ENCODE assay signal across 11 cellular contexts in genomic region chr3:42810706-42811105, GRCh38. TPM values are rescaled to one million over a fixed set of nuclear protein-coding genes. Genes with fewer than 3 reads are reported as not detected.
A peak's percentile ranks its signal among the peaks of the same experiment; 100 is the strongest.
DNase-seq lines count a peak whose midpoint lies in the region; ATAC-seq, FAIRE-seq and TF ChIP-seq lines count a peak whose summit lies in the region.
"Not testable (repeated sequence)": the region's sequence is repeated elsewhere in the genome, so short reads cannot be mapped to it uniquely, and the experiment has no call there.
"Had no signal": no experiment of that assay in that cellular context is flagged by ENCODE, and none has a peak within 500 bp of the region (broad histone marks: within the 10 kb centered on the region; RNA-seq: fewer than 3 reads in every experiment).

No MANE protein-coding gene starts in this region.

- H3K9me1 ChIP-seq in K562 (ENCODE audit: control insufficient read depth, insufficient read depth, low read length) = not testable (repeated sequence)

- H3K79me2 ChIP-seq in K562 (ENCODE audit: control insufficient read depth, insufficient read depth, low read length); HepG2 (ENCODE audit: insufficient read depth, low read length); smooth muscle cell (ENCODE audit: low read depth): not testable (repeated sequence)

- not testable (repeated sequence) for ATAC-seq in K562, HepG2

- WGBS in K562 (ENCODE audit: insufficient coverage, low coverage, missing lambda C conversion rate) = 85% methylated on average over 10 of the region's 10 CpGs
- 86% methylated on average over 10 of the region's 10 CpGs for WGBS in HepG2 (ENCODE audit: low lambda C conversion rate)
- 75% methylated on average over 10 of the region's 10 CpGs for WGBS in smooth muscle cell (ENCODE audit: low lambda C conversion rate)

- not testable (repeated sequence) for H3K4me2 ChIP-seq in K562 (ENCODE audit: insufficient read depth, low read length); HepG2 (ENCODE audit: low read depth, low read length)
- H3K4me2 ChIP-seq in smooth muscle cell = peak overlapping the region; percentile 23

- H3K27ac ChIP-seq in K562 (ENCODE audit: extremely low read depth, low read depth, low read length); HepG2 (ENCODE audit: extremely low read length, insufficient read depth, low read length): not testable (repeated sequence)
- H3K27ac ChIP-seq in epithelial cell of prostate = peak overlapping the region; percentile 58
- H3K27ac ChIP-seq in mucosa of rectum (ENCODE audit: low read depth in 2 of 2, low read length in 2 of 2) = peak overlapping the region; percentile 80 to 91
- peak overlapping the region; percentile 70 for H3K27ac ChIP-seq in smooth muscle cell (ENCODE audit: low read depth)

- H2AFZ ChIP-seq in K562 (ENCODE audit: low read depth, low read length) = peak overlapping the region; percentile 93
- not testable (repeated sequence) for H2AFZ ChIP-seq in HepG2 (ENCODE audit: low read length); smooth muscle cell (ENCODE audit: low read depth)

- TF ChIP-seq CTCF in K562 (IDR thresholded peaks at IDR 0.05 in 2 of 3, conservative IDR thresholded peaks at IDR 0.05 in 1 of 3; ENCODE audit: insufficient read depth in 2 of 3, low read depth in 1 of 3, low read length in 3 of 3); HepG2 (CRISPR knock-in tag; IDR thresholded peaks at IDR 0.05); smooth muscle cell (IDR thresholded peaks at IDR 0.05; ENCODE audit: borderline replicate concordance, insufficient read depth, poor library complexity, severe bottlenecking): not testable (repeated sequence)

- H3F3A ChIP-seq in smooth muscle cell (ENCODE audit: low read depth) = not testable (repeated sequence)

- POLR2A ChIA-PET in K562 (lab: Yijun Ruan, JAX); HepG2 (lab: Yijun Ruan, JAX): not testable (repeated sequence)

- H3K27me3 ChIP-seq in K562 (ENCODE audit: control insufficient read depth in 2 of 2, insufficient read depth in 2 of 2, low read length in 2 of 2); HepG2 (ENCODE audit: control insufficient read depth in 1 of 2, insufficient read depth in 2 of 2, low read length in 2 of 2); mucosa of rectum (ENCODE audit: control insufficient read depth in 2 of 2, insufficient read depth in 2 of 2, low read length in 2 of 2); smooth muscle cell (ENCODE audit: low read depth): not testable (repeated sequence)

- not testable (repeated sequence) for TF ChIP-seq EP300 in K562 (IDR thresholded peaks at IDR 0.05; ENCODE audit: low read length); HepG2 (IDR thresholded peaks at IDR 0.05; ENCODE audit: low read depth in 2 of 2, low read length in 2 of 2); HepG2 (CRISPR knock-in tag; IDR thresholded peaks at IDR 0.05; ENCODE audit: borderline replicate concordance)

- not testable (repeated sequence) for H4K20me1 ChIP-seq in K562 (replicated peaks; ENCODE audit: control insufficient read depth, insufficient read depth, low read length); HepG2 (ENCODE audit: insufficient read depth, low read length); smooth muscle cell (ENCODE audit: low read depth)

- in situ Hi-C loops in K562 (cut with MboI); HepG2 (cut with HindIII; ENCODE audit: extremely low pct_ligation_motif_present, low pct_unique_long_range_greater_than_20kb): not testable (repeated sequence)

- H3K9me3 ChIP-seq in K562 (replicated peaks; ENCODE audit: control insufficient read depth, insufficient read depth, low read depth, low read length); HepG2 (ENCODE audit: low read length); mucosa of rectum (ENCODE audit: control insufficient read depth in 2 of 2, low read length in 2 of 2); smooth muscle cell (replicated peaks; ENCODE audit: low read depth): not testable (repeated sequence)

- BruUV-seq in K562 (replicated peaks; lab: Mats Ljungman, UMichigan); HepG2 (replicated peaks; lab: Mats Ljungman, UMichigan): not testable (repeated sequence)

- FAIRE-seq in K562 (lab: Jason Lieb, UNC); HepG2 (lab: Jason Lieb, UNC): not testable (repeated sequence)

- not testable (repeated sequence) for TF ChIP-seq RAD21 in K562 (CRISPR knock-in tag; conservative IDR thresholded peaks at IDR 0.05 in 1 of 2, IDR thresholded peaks at IDR 0.05 in 1 of 2); HepG2 (CRISPR knock-in tag; IDR thresholded peaks at IDR 0.05)

- CTCF ChIA-PET in K562 (lab: Yijun Ruan, JAX; ENCODE audit: low intra/inter-chr PET ratio); HepG2 (lab: Yijun Ruan, JAX; ENCODE audit: low intra/inter-chr PET ratio, low total read pairs): not testable (repeated sequence)

- not testable (repeated sequence) for TF ChIP-seq POLR2A in K562 (conservative IDR thresholded peaks at IDR 0.05); HepG2 (IDR thresholded peaks at IDR 0.05; ENCODE audit: insufficient read depth in 1 of 2, low read depth in 2 of 2, low read length in 2 of 2)

- not testable (repeated sequence) for H3K9ac ChIP-seq in K562 (ENCODE audit: insufficient read depth in 1 of 2, low read depth in 2 of 2, low read length in 2 of 2); HepG2 (ENCODE audit: insufficient read depth, low read depth, low read length)
- H3K9ac ChIP-seq in mucosa of rectum (ENCODE audit: low read depth in 1 of 2, low read length in 2 of 2) = peak overlapping the region in 1 of 2 donors; percentile 32
- H3K9ac ChIP-seq in smooth muscle cell (ENCODE audit: low read depth) = peak overlapping the region; percentile 30

- not testable (repeated sequence) for H3K36me3 ChIP-seq in K562 (ENCODE audit: control insufficient read depth, insufficient read depth, low read length); HepG2 (replicated peaks in 1 of 2; ENCODE audit: control insufficient read depth in 1 of 2, insufficient read depth in 2 of 2, low read length in 2 of 2); mucosa of rectum (ENCODE audit: control insufficient read depth in 2 of 2, insufficient read depth in 2 of 2, low read length in 2 of 2); smooth muscle cell (ENCODE audit: low read depth)

- H3K4me1 ChIP-seq in K562 (replicated peaks in 1 of 2; ENCODE audit: control insufficient read depth in 2 of 2, insufficient read depth in 2 of 2, low read length in 2 of 2) (peaks cover 4 to 20% of the 10 kb centered on the region in 2 experiments; a peak in 4 of 5 replicates), HepG2 (ENCODE audit: insufficient read depth, low read length) (peaks cover 60% of the 10 kb centered on the region), mucosa of rectum (ENCODE audit: control insufficient read depth in 2 of 2, insufficient read depth in 2 of 2, low read length in 2 of 2) (peaks cover 18 to 42% of the 10 kb centered on the region in 2 donors)
- H3K4me1 ChIP-seq in smooth muscle cell (ENCODE audit: low read depth) = not testable (repeated sequence)

- H3K4me3 ChIP-seq in K562; HepG2 (replicated peaks in 1 of 3; ENCODE audit: insufficient read depth in 1 of 3, low read depth in 2 of 3, low read length in 3 of 3); mucosa of rectum (ENCODE audit: low read length in 2 of 2); smooth muscle cell: not testable (repeated sequence)

- intact Hi-C loops in K562 (cut with micrococcal nuclease); HepG2 (cut with micrococcal nuclease; ENCODE audit: unreplicated experiment): not testable (repeated sequence)

- DNase-seq in ELF-1 (ENCODE audit: low read depth, low spot score) (peak; percentile 53), islet precursor cell (peak; percentile 73)
- DNase-seq in K562 (ENCODE audit: extremely low read depth in 1 of 4, low spot score in 3 of 4); epithelial cell of prostate (ENCODE audit: low read depth, low spot score); HepG2 (ENCODE audit: low spot score); smooth muscle cell (lab: John Stamatoyannopoulos, UW; ENCODE audit: unreplicated experiment): not testable (repeated sequence)

RNA-seq across cellular contexts. Expression of gene ACKR2, which starts 1.5 kb away (rescaled TPM):
- total RNA-seq in K562 (2011; cell fraction: chromatin; rRNA removed; ENCODE audit: low replicate concordance) = 2.1 and 2.5 TPM in 2 replicates
- total RNA-seq in K562 (2011; cell fraction: nucleolus; rRNA removed) = 1.7 and 2.2 TPM in 2 replicates
- total RNA-seq in K562 (2011; cell fraction: nucleoplasm; rRNA removed) = 1.5 and 3.8 TPM in 2 replicates
- 0.08 and 0.32 TPM in 2 replicates for total RNA-seq in K562 (2014; rRNA removed)
- total RNA-seq in K562 (2014; rRNA removed; fragmentation: Illumina TruSeq; extraction: Trizol) = 0.29 TPM in 2 replicates
- 0.15 TPM in 1 of 2 replicates, not detected in the other for total RNA-seq in K562 (2015; rRNA removed; fragmentation: Illumina TruSeq; extraction: Trizol)
- total RNA-seq in K562 (2021) = 0.69 and 0.85 TPM in 2 replicates
- 0.57 and 0.74 TPM in 2 replicates for polyA plus RNA-seq in K562 (2011; rRNA removed)
- polyA plus RNA-seq in K562 (2011; cell fraction: cytosol; rRNA removed) = 0.25 and 0.41 TPM in 2 replicates
- polyA plus RNA-seq in K562 (2011; cell fraction: nucleus; rRNA removed) = 0.72 and 0.75 TPM in 2 replicates
- polyA plus RNA-seq in K562 (2012) = 0.29 and 0.62 TPM in 2 replicates
- 0.15 and 0.39 TPM in 2 replicates for polyA plus RNA-seq in K562 (2014; fragmentation: Illumina TruSeq; extraction: Trizol)
- under 1 TPM; 0.03 to 0.21 TPM for polyA plus RNA-seq in K562 (2014; fragmentation: Nextera tagmentation; extraction: Ambion mirVana)
- 0.07 and 0.11 TPM in 2 replicates for polyA plus RNA-seq in K562 (2014; rRNA removed)
- polyA minus RNA-seq in K562 (2011; rRNA and poly(A)+ RNA removed) = 0.84 and 1.3 TPM in 2 replicates
- 0.57 TPM in 1 of 2 replicates, not detected in the other for polyA minus RNA-seq in K562 (2011; cell fraction: cytosol; rRNA and poly(A)+ RNA removed)
- polyA minus RNA-seq in K562 (2011; cell fraction: nucleus; rRNA and poly(A)+ RNA removed) = 0.40 and 1.1 TPM in 2 replicates
- total RNA-seq in HepG2 (2016; rRNA removed; fragmentation: Illumina TruSeq; extraction: Trizol) = 1.1 TPM in 2 replicates
- 0.62 and 2.0 TPM in 2 replicates for total RNA-seq in HepG2 (2016; cell fraction: cytosol; rRNA removed; fragmentation: Illumina TruSeq; extraction: Trizol; ENCODE audit: low read depth)
- 0.64 and 0.71 TPM in 2 replicates for total RNA-seq in HepG2 (2016; cell fraction: insoluble cytoplasmic fraction; rRNA removed; fragmentation: Illumina TruSeq; extraction: Trizol)
- 1.1 and 1.2 TPM in 2 replicates for total RNA-seq in HepG2 (2016; cell fraction: membrane; rRNA removed; fragmentation: Illumina TruSeq; extraction: Trizol)
- total RNA-seq in HepG2 (2016; cell fraction: nucleus; rRNA removed; fragmentation: Illumina TruSeq; extraction: Trizol) = 1.1 and 2.7 TPM in 2 replicates
- polyA plus RNA-seq in HepG2 (2011; rRNA removed) = 1.9 and 2.6 TPM in 2 replicates
- polyA plus RNA-seq in HepG2 (2011; cell fraction: cytosol; rRNA removed) = 0.87 and 1.3 TPM in 2 replicates
- polyA plus RNA-seq in HepG2 (2011; cell fraction: nucleus; rRNA removed) = 1.9 and 2.1 TPM in 2 replicates
- 1.4 and 1.8 TPM in 2 replicates for polyA plus RNA-seq in HepG2 (2012)
- 0.19 and 0.42 TPM in 2 replicates for polyA plus RNA-seq in HepG2 (2016; cell fraction: cytosol; fragmentation: Illumina TruSeq; extraction: Trizol; ENCODE audit: low read depth)
- polyA plus RNA-seq in HepG2 (2016; cell fraction: insoluble cytoplasmic fraction; fragmentation: Illumina TruSeq; extraction: Trizol; ENCODE audit: low read depth) = 0.44 and 0.74 TPM in 2 replicates
- polyA plus RNA-seq in HepG2 (2016; cell fraction: membrane; fragmentation: Illumina TruSeq; extraction: Trizol; ENCODE audit: low read depth) = 0.29 and 0.34 TPM in 2 replicates
- 0.83 and 1.5 TPM in 2 replicates for polyA plus RNA-seq in HepG2 (2016; cell fraction: nucleus; fragmentation: Illumina TruSeq; extraction: Trizol; ENCODE audit: insufficient read depth, low read depth)
- 0.05 and 6.0 TPM in 2 replicates for polyA minus RNA-seq in HepG2 (2011; rRNA and poly(A)+ RNA removed; ENCODE audit: low replicate concordance)
- polyA minus RNA-seq in HepG2 (2011; cell fraction: cytosol; rRNA and poly(A)+ RNA removed) = 3.0 and 3.5 TPM in 2 replicates
- 3.5 and 6.0 TPM in 2 replicates for polyA minus RNA-seq in HepG2 (2011; cell fraction: nucleus; rRNA and poly(A)+ RNA removed)
- total RNA-seq in smooth muscle cell = 5.6 and 17.2 TPM in 2 replicates
- 1.1 and 7.0 TPM in 2 replicates for polyA plus RNA-seq in smooth muscle cell
- total RNA-seq: G401, H4, HT1080 had no signal
- polyA plus RNA-seq: CD14-positive monocyte had no signal

RNA-seq across cellular contexts. Expression of gene HIGD1A, which starts 6.4 kb away (rescaled TPM):
- 16.0 and 47.0 TPM in 2 replicates for total RNA-seq in K562 (2011; cell fraction: chromatin; rRNA removed; ENCODE audit: low replicate concordance)
- total RNA-seq in K562 (2011; cell fraction: nucleolus; rRNA removed) = 14.0 and 19.1 TPM in 2 replicates
- 44.3 and 95.3 TPM in 2 replicates for total RNA-seq in K562 (2011; cell fraction: nucleoplasm; rRNA removed)
- total RNA-seq in K562 (2014; rRNA removed) = 136 and 165 TPM in 2 replicates
- total RNA-seq in K562 (2014; rRNA removed; fragmentation: Illumina TruSeq; extraction: Trizol) = 333 and 382 TPM in 2 replicates
- 257 and 291 TPM in 2 replicates for total RNA-seq in K562 (2015; rRNA removed; fragmentation: Illumina TruSeq; extraction: Trizol)
- total RNA-seq in K562 (2021) = 183 and 189 TPM in 2 replicates
- 218 and 362 TPM in 2 replicates for polyA plus RNA-seq in K562 (2011; rRNA removed)
- polyA plus RNA-seq in K562 (2011; cell fraction: cytosol; rRNA removed) = 45.6 and 124 TPM in 2 replicates
- polyA plus RNA-seq in K562 (2011; cell fraction: nucleus; rRNA removed) = 25.3 and 53.9 TPM in 2 replicates
- polyA plus RNA-seq in K562 (2012) = 198 and 327 TPM in 2 replicates
- 369 and 398 TPM in 2 replicates for polyA plus RNA-seq in K562 (2014; fragmentation: Illumina TruSeq; extraction: Trizol)
- 1,000 to 10,000 TPM; 1,116 to 1,185 TPM for polyA plus RNA-seq in K562 (2014; fragmentation: Nextera tagmentation; extraction: Ambion mirVana)
- 331 and 362 TPM in 2 replicates for polyA plus RNA-seq in K562 (2014; rRNA removed)
- polyA minus RNA-seq in K562 (2011; rRNA and poly(A)+ RNA removed) = 172 and 181 TPM in 2 replicates
- 59.9 and 87.1 TPM in 2 replicates for polyA minus RNA-seq in K562 (2011; cell fraction: cytosol; rRNA and poly(A)+ RNA removed)
- polyA minus RNA-seq in K562 (2011; cell fraction: nucleus; rRNA and poly(A)+ RNA removed) = 14.8 and 26.3 TPM in 2 replicates
- 253 and 379 TPM in 2 replicates for total RNA-seq in HepG2 (2016; rRNA removed; fragmentation: Illumina TruSeq; extraction: Trizol)
- total RNA-seq in HepG2 (2016; cell fraction: cytosol; rRNA removed; fragmentation: Illumina TruSeq; extraction: Trizol; ENCODE audit: low read depth) = 47.7 and 48.6 TPM in 2 replicates
- total RNA-seq in HepG2 (2016; cell fraction: insoluble cytoplasmic fraction; rRNA removed; fragmentation: Illumina TruSeq; extraction: Trizol) = 250 and 416 TPM in 2 replicates
- total RNA-seq in HepG2 (2016; cell fraction: membrane; rRNA removed; fragmentation: Illumina TruSeq; extraction: Trizol) = 136 and 157 TPM in 2 replicates
- 98.8 and 101 TPM in 2 replicates for total RNA-seq in HepG2 (2016; cell fraction: nucleus; rRNA removed; fragmentation: Illumina TruSeq; extraction: Trizol)
- 175 and 222 TPM in 2 replicates for polyA plus RNA-seq in HepG2 (2011; rRNA removed)
- 84.7 and 175 TPM in 2 replicates for polyA plus RNA-seq in HepG2 (2011; cell fraction: cytosol; rRNA removed)
- polyA plus RNA-seq in HepG2 (2011; cell fraction: nucleus; rRNA removed) = 20.5 and 47.2 TPM in 2 replicates
- 196 and 210 TPM in 2 replicates for polyA plus RNA-seq in HepG2 (2012)
- 58.2 and 60.2 TPM in 2 replicates for polyA plus RNA-seq in HepG2 (2016; cell fraction: cytosol; fragmentation: Illumina TruSeq; extraction: Trizol; ENCODE audit: low read depth)
- polyA plus RNA-seq in HepG2 (2016; cell fraction: insoluble cytoplasmic fraction; fragmentation: Illumina TruSeq; extraction: Trizol; ENCODE audit: low read depth) = 380 and 413 TPM in 2 replicates
- polyA plus RNA-seq in HepG2 (2016; cell fraction: membrane; fragmentation: Illumina TruSeq; extraction: Trizol; ENCODE audit: low read depth) = 121 and 132 TPM in 2 replicates
- 141 TPM in 2 replicates for polyA plus RNA-seq in HepG2 (2016; cell fraction: nucleus; fragmentation: Illumina TruSeq; extraction: Trizol; ENCODE audit: insufficient read depth, low read depth)
- polyA minus RNA-seq in HepG2 (2011; rRNA and poly(A)+ RNA removed; ENCODE audit: low replicate concordance) = 17.0 and 26.1 TPM in 2 replicates
- 99.1 and 123 TPM in 2 replicates for polyA minus RNA-seq in HepG2 (2011; cell fraction: cytosol; rRNA and poly(A)+ RNA removed)
- 38.9 and 61.0 TPM in 2 replicates for polyA minus RNA-seq in HepG2 (2011; cell fraction: nucleus; rRNA and poly(A)+ RNA removed)
- total RNA-seq in smooth muscle cell = 322 and 339 TPM in 2 replicates
- polyA plus RNA-seq in smooth muscle cell = 159 and 297 TPM in 2 replicates

RNA-seq across cellular contexts. Expression of gene CCDC13, which starts 37.7 kb away (rescaled TPM):
- 0.51 and 1.0 TPM in 2 replicates for total RNA-seq in K562 (2011; cell fraction: chromatin; rRNA removed; ENCODE audit: low replicate concordance)
- 0.53 TPM in 1 of 2 replicates, not detected in the other for total RNA-seq in K562 (2011; cell fraction: nucleolus; rRNA removed)
- total RNA-seq in K562 (2011; cell fraction: nucleoplasm; rRNA removed) = 0.69 TPM in 1 of 2 replicates, not detected in the other
- total RNA-seq in K562 (2014; rRNA removed) = 0.53 and 0.68 TPM in 2 replicates
- total RNA-seq in K562 (2014; rRNA removed; fragmentation: Illumina TruSeq; extraction: Trizol) = 0.67 TPM in 1 of 2 replicates, not detected in the other
- total RNA-seq in K562 (2015; rRNA removed; fragmentation: Illumina TruSeq; extraction: Trizol) = 0.26 and 0.54 TPM in 2 replicates
- total RNA-seq in K562 (2021) = 0.24 and 0.49 TPM in 2 replicates
- 0.22 TPM in 1 of 2 replicates, not detected in the other for polyA plus RNA-seq in K562 (2011; rRNA removed)
- 0.06 and 0.09 TPM in 2 replicates for polyA plus RNA-seq in K562 (2011; cell fraction: cytosol; rRNA removed)
- polyA plus RNA-seq in K562 (2011; cell fraction: nucleus; rRNA removed) = 0.47 and 0.63 TPM in 2 replicates
- polyA plus RNA-seq in K562 (2012) = 0.30 and 0.46 TPM in 2 replicates
- 0.28 and 0.29 TPM in 2 replicates for polyA plus RNA-seq in K562 (2014; fragmentation: Illumina TruSeq; extraction: Trizol)
- polyA plus RNA-seq in K562 (2014; fragmentation: Nextera tagmentation; extraction: Ambion mirVana) = under 1 TPM; 0.20 to 0.70 TPM
- 0.48 and 0.89 TPM in 2 replicates for polyA plus RNA-seq in K562 (2014; rRNA removed)
- polyA minus RNA-seq in K562 (2011; rRNA and poly(A)+ RNA removed) = not detected in 2 replicates
- polyA minus RNA-seq in K562 (2011; cell fraction: cytosol; rRNA and poly(A)+ RNA removed) = not detected in 2 replicates
- not detected in 2 replicates for polyA minus RNA-seq in K562 (2011; cell fraction: nucleus; rRNA and poly(A)+ RNA removed)
- total RNA-seq in HepG2 (2016; rRNA removed; fragmentation: Illumina TruSeq; extraction: Trizol) = 0.22 TPM in 1 of 2 replicates, not detected in the other
- total RNA-seq in HepG2 (2016; cell fraction: cytosol; rRNA removed; fragmentation: Illumina TruSeq; extraction: Trizol; ENCODE audit: low read depth) = not detected in 2 replicates
- total RNA-seq in HepG2 (2016; cell fraction: insoluble cytoplasmic fraction; rRNA removed; fragmentation: Illumina TruSeq; extraction: Trizol) = 0.19 TPM in 1 of 2 replicates, not detected in the other
- 0.31 and 0.34 TPM in 2 replicates for total RNA-seq in HepG2 (2016; cell fraction: membrane; rRNA removed; fragmentation: Illumina TruSeq; extraction: Trizol)
- total RNA-seq in HepG2 (2016; cell fraction: nucleus; rRNA removed; fragmentation: Illumina TruSeq; extraction: Trizol) = not detected in 2 replicates
- 0.51 and 0.68 TPM in 2 replicates for polyA plus RNA-seq in HepG2 (2011; rRNA removed)
- 0.09 and 0.26 TPM in 2 replicates for polyA plus RNA-seq in HepG2 (2011; cell fraction: cytosol; rRNA removed)
- 1.6 and 2.5 TPM in 2 replicates for polyA plus RNA-seq in HepG2 (2011; cell fraction: nucleus; rRNA removed)
- 0.43 and 0.89 TPM in 2 replicates for polyA plus RNA-seq in HepG2 (2012)
- polyA plus RNA-seq in HepG2 (2016; cell fraction: cytosol; fragmentation: Illumina TruSeq; extraction: Trizol; ENCODE audit: low read depth) = 0.42 TPM in 1 of 2 replicates, not detected in the other
- 0.41 TPM in 1 of 2 replicates, not detected in the other for polyA plus RNA-seq in HepG2 (2016; cell fraction: insoluble cytoplasmic fraction; fragmentation: Illumina TruSeq; extraction: Trizol; ENCODE audit: low read depth)
- 0.27 and 0.39 TPM in 2 replicates for polyA plus RNA-seq in HepG2 (2016; cell fraction: membrane; fragmentation: Illumina TruSeq; extraction: Trizol; ENCODE audit: low read depth)
- not detected in 2 replicates for polyA plus RNA-seq in HepG2 (2016; cell fraction: nucleus; fragmentation: Illumina TruSeq; extraction: Trizol; ENCODE audit: insufficient read depth, low read depth)
- 0.30 TPM in 1 of 2 replicates, not detected in the other for polyA minus RNA-seq in HepG2 (2011; rRNA and poly(A)+ RNA removed; ENCODE audit: low replicate concordance)
- polyA minus RNA-seq in HepG2 (2011; cell fraction: cytosol; rRNA and poly(A)+ RNA removed) = not detected in 2 replicates
- 1.4 and 2.0 TPM in 2 replicates for polyA minus RNA-seq in HepG2 (2011; cell fraction: nucleus; rRNA and poly(A)+ RNA removed)
- not detected in 2 replicates for total RNA-seq in smooth muscle cell
- 0.48 TPM in 1 of 2 replicates, not detected in the other for polyA plus RNA-seq in smooth muscle cell
- total RNA-seq: H4, HT1080 had no signal
